8 cellular contexts compared by ENCODE assay signal in genomic region chr3:44355634-44356033, GRCh38. TPM values are rescaled to one million over a fixed set of nuclear protein-coding genes. Genes with fewer than 3 reads are reported as not detected.
DNase-seq lines count a peak whose midpoint lies in the region; ATAC-seq and TF ChIP-seq lines count a peak whose summit lies in the region.

No MANE protein-coding gene starts in this region.

- TF ChIP-seq CTCF in SK-N-SH (IDR thresholded peaks at IDR 0.05) (no peak), heart left ventricle (IDR thresholded peaks at IDR 0.05) (no peak), transverse colon (IDR thresholded peaks at IDR 0.05) (no peak)

- H3K27ac ChIP-seq in SK-N-SH (ENCODE audit: low read depth in 2 of 2, low read length in 1 of 2), result peak overlapping the region in 1 of 2 experiments; percentile 39; a peak in 3 of 4 replicates
- H3K27ac ChIP-seq in heart left ventricle, result peak overlapping the region; percentile 47 to 78 (median 70)
- peak overlapping the region; percentile 0 to 44 (median 32) for H3K27ac ChIP-seq in transverse colon

- H3K36me3 ChIP-seq in SK-N-SH (replicated peaks in 1 of 2; ENCODE audit: control insufficient read depth in 1 of 2, insufficient read depth in 2 of 2, low read length in 1 of 2) (peaks cover 11 to 19% of the 10 kb centered on the region in 2 experiments), heart left ventricle (peaks cover 0 to 30% (median 18%) of the 10 kb centered on the region in 9 donors), transverse colon (peaks cover 0 to 13% (median 2%) of the 10 kb centered on the region in 4 donors)

- H3K4me3 ChIP-seq in SK-N-SH (ENCODE audit: low read depth in 2 of 2, low read length in 1 of 2) (no peak overlapping the region), heart left ventricle (no peak overlapping the region), transverse colon (no peak overlapping the region)

- WGBS in SK-N-SH (ENCODE audit: low lambda C conversion rate), result 11% methylated on average over 2 of the region's 2 CpGs
- 12 to 19% (median 12%) methylated on average over 2 of the region's 2 CpGs for WGBS in heart left ventricle, 4 donors
- WGBS in transverse colon (ENCODE audit: low coverage in 1 of 2), 2 donors, result 53 to 58% methylated on average over 2 of the region's 2 CpGs

- H3K4me1 ChIP-seq in SK-N-SH (ENCODE audit: control insufficient read depth in 1 of 2, insufficient read depth in 2 of 2, low read depth in 1 of 2, low read length in 1 of 2), result peaks cover 0 to 5% of the 10 kb centered on the region in 2 experiments; a peak in 2 of 4 replicates
- H3K4me1 ChIP-seq in heart left ventricle, result peaks cover 0 to 27% (median 12%) of the 10 kb centered on the region in 12 donors
- peaks cover 0 to 10% (median 2%) of the 10 kb centered on the region in 4 donors for H3K4me1 ChIP-seq in transverse colon

- no peak overlapping the region for H2AFZ ChIP-seq in SK-N-SH (ENCODE audit: low read depth)

- CTCF ChIA-PET in SK-N-SH (lab: Yijun Ruan, JAX), result no interaction called here

- DNase-seq in NCI-H2171 treated with DMSO at 0.1 percent for 48 hours (lab: John Stamatoyannopoulos, UW), result peak; percentile 60
- no peak for DNase-seq in NCI-H2171 (lab: John Stamatoyannopoulos, UW)
- DNase-seq in SK-N-SH, result no peak
- peak in 1 of 5 donors; percentile 37 for DNase-seq in heart left ventricle
- DNase-seq in transverse colon, result no peak
- DNase-seq in NCI-H187 treated with DMSO at 0.1 percent for 48 hours (lab: John Stamatoyannopoulos, UW), result no peak

- H3K9me3 ChIP-seq in SK-N-SH (no peaks in the 10 kb centered on the region), heart left ventricle (peaks cover 0 to 8% (median 0%) of the 10 kb centered on the region in 12 donors), transverse colon (no peaks in the 10 kb centered on the region)

- peaks cover 12% of the 10 kb centered on the region for H3K79me2 ChIP-seq in SK-N-SH (ENCODE audit: insufficient read depth)

- TF ChIP-seq EP300 in SK-N-SH (IDR thresholded peaks at IDR 0.05; ENCODE audit: borderline replicate concordance in 1 of 2, low read depth in 1 of 2, low read length in 1 of 2) (no peak), transverse colon (IDR thresholded peaks at IDR 0.05; ENCODE audit: low read depth) (no peak)

- in situ Hi-C loops in transverse colon (cut with MboI; ENCODE audit: low pct_ligation_motif_present in 1 of 4, low pct_unique_long_range_greater_than_20kb in 1 of 4, low sequenced_read_pairs in 3 of 4), result no loop called here

- H4K20me1 ChIP-seq in SK-N-SH (ENCODE audit: insufficient read depth), result 0 out of 2 replicates have a peak, but pooled peaks cover 4% of the 10 kb centered on the region

- intact Hi-C loops in heart left ventricle (cut with DNase I), result loop anchor here in 2 of 10 donors (1.0 to 2.0 kb wide), 2 partner anchors 17 kb away; partner anchors contain the start of gene TCAIM (in 2 of the 2)
- intact Hi-C loops in transverse colon (cut with DNase I; ENCODE audit: low total_unique reads), result no loop called here

- no peak overlapping the region for H3K9ac ChIP-seq in SK-N-SH

- peaks cover 5% of the 10 kb centered on the region for H3F3A ChIP-seq in SK-N-SH (replicated peaks; ENCODE audit: insufficient read depth)

- TF ChIP-seq RAD21 in SK-N-SH (IDR thresholded peaks at IDR 0.05; ENCODE audit: low read length), result no peak

- peak; percentile 90 to 96 (median 96) for ATAC-seq in heart left ventricle
- no peak for ATAC-seq in HG02981 (IDR thresholded peaks at IDR 0.05; ENCODE audit: unreplicated experiment)
- no peak for ATAC-seq in GM19351 (IDR thresholded peaks at IDR 0.05; ENCODE audit: unreplicated experiment)

- H3K4me2 ChIP-seq in SK-N-SH, result 0 out of 2 replicates have a peak overlapping the region, but pooled peaks have one; percentile 1

- TF ChIP-seq POLR2A in heart left ventricle (IDR thresholded peaks at IDR 0.05) (no peak), transverse colon (IDR thresholded peaks at IDR 0.05) (no peak)

- POLR2A ChIA-PET in SK-N-SH (lab: Yijun Ruan, JAX), result no interaction called here

- no peaks in the 10 kb centered on the region for H3K9me2 ChIP-seq in SK-N-SH

- H3K27me3 ChIP-seq in SK-N-SH (ENCODE audit: insufficient read depth) (no peaks in the 10 kb centered on the region), heart left ventricle (no peaks in the 10 kb centered on the region), transverse colon (no peaks in the 10 kb centered on the region)

TF ChIP-seq in SK-N-SH, 30 proteins besides CTCF, POLR2A, EP300 and RAD21:
- TF ChIP-seq ELF1 (IDR thresholded peaks at IDR 0.05) (0 out of 2 replicates have a peak, but pooled peaks have one; percentile 25), PBX3 (IDR thresholded peaks at IDR 0.05) (peak; percentile 42; the same call in 1 of the 2 replicates), RFX5 (IDR thresholded peaks at IDR 0.05; ENCODE audit: low read length) (no peak), TCF12 (IDR thresholded peaks at IDR 0.05) (peak; percentile 38; the same call in 1 of the 2 replicates), RXRA (IDR thresholded peaks at IDR 0.05; ENCODE audit: borderline replicate concordance, low read depth) (no peak), JUND (IDR thresholded peaks at IDR 0.05) (peak; percentile 64), SIN3A (IDR thresholded peaks at IDR 0.05; ENCODE audit: borderline replicate concordance, low read depth, low read length) (no peak), POLR2AphosphoS5 (IDR thresholded peaks at IDR 0.05; ENCODE audit: low read depth, low read length) (no peak), FOSL2 (IDR thresholded peaks at IDR 0.05; ENCODE audit: borderline replicate concordance, low read depth) (peak; percentile 74; the same call in 1 of the 2 replicates), SMC3 (IDR thresholded peaks at IDR 0.05; ENCODE audit: low read depth, low read length) (no peak), RCOR1 (IDR thresholded peaks at IDR 0.05; ENCODE audit: low read length) (no peak), TAF1 (IDR thresholded peaks at IDR 0.05; ENCODE audit: borderline replicate concordance, low read depth, low read length) (no peak), MEF2A (IDR thresholded peaks at IDR 0.05; ENCODE audit: borderline replicate concordance, low read depth) (peak; percentile 97), TEAD4 (IDR thresholded peaks at IDR 0.05; ENCODE audit: borderline replicate concordance, insufficient read depth) (no peak), USF2 (IDR thresholded peaks at IDR 0.05; ENCODE audit: borderline replicate concordance, low read depth, low read length) (no peak)
- TF ChIP-seq, protein P1, sequence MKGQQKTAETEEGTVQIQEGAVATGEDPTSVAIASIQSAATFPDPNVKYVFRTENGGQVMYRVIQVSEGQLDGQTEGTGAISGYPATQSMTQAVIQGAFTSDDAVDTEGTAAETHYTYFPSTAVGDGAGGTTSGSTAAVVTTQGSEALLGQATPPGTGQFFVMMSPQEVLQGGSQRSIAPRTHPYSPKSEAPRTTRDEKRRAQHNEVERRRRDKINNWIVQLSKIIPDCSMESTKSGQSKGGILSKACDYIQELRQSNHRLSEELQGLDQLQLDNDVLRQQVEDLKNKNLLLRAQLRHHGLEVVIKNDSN (IDR thresholded peaks at IDR 0.05; ENCODE audit: borderline replicate concordance, low read depth), result no peak
- TF ChIP-seq, protein P2, sequence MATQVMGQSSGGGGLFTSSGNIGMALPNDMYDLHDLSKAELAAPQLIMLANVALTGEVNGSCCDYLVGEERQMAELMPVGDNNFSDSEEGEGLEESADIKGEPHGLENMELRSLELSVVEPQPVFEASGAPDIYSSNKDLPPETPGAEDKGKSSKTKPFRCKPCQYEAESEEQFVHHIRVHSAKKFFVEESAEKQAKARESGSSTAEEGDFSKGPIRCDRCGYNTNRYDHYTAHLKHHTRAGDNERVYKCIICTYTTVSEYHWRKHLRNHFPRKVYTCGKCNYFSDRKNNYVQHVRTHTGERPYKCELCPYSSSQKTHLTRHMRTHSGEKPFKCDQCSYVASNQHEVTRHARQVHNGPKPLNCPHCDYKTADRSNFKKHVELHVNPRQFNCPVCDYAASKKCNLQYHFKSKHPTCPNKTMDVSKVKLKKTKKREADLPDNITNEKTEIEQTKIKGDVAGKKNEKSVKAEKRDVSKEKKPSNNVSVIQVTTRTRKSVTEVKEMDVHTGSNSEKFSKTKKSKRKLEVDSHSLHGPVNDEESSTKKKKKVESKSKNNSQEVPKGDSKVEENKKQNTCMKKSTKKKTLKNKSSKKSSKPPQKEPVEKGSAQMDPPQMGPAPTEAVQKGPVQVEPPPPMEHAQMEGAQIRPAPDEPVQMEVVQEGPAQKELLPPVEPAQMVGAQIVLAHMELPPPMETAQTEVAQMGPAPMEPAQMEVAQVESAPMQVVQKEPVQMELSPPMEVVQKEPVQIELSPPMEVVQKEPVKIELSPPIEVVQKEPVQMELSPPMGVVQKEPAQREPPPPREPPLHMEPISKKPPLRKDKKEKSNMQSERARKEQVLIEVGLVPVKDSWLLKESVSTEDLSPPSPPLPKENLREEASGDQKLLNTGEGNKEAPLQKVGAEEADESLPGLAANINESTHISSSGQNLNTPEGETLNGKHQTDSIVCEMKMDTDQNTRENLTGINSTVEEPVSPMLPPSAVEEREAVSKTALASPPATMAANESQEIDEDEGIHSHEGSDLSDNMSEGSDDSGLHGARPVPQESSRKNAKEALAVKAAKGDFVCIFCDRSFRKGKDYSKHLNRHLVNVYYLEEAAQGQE (IDR thresholded peaks at IDR 0.05; ENCODE audit: low read depth, low read length), result no peak
TF ChIP-seq in SK-N-SH: peak in this region for 6.

RNA-seq across cellular contexts. Expression of gene TCAIM, which starts 17.1 kb away (rescaled TPM):
- polyA plus RNA-seq in SK-N-SH (2012; rRNA removed) (8.4 and 12.4 TPM in 2 replicates), heart left ventricle (10 to 100 TPM; 17.0 to 26.2 TPM)
- 15.4 and 16.5 TPM in 2 replicates for polyA plus RNA-seq in SK-N-SH (2012; cell fraction: cytosol; rRNA removed)
- polyA plus RNA-seq in SK-N-SH (2012; cell fraction: nucleus; rRNA removed), result 3.6 and 8.0 TPM in 2 replicates
- total RNA-seq in heart left ventricle (10 to 100 TPM; 24.1 to 45.0 (median 32.4) TPM), transverse colon (10 to 100 TPM in 3 of 4 donors, 1 to 10 TPM in 1; 2.2 to 19.5 (median 14.6) TPM)

Comparison
In these comparisons a context has a peak if more than half of its experiments do, and no peak if none do; other contexts are left out.
1. ATAC-seq: peak in heart left ventricle (4 of 4); none in HG02981 (single experiment) and GM19351 (single experiment).